28 cellular contexts compared by ENCODE assay signal in the genomic region with DNA sequence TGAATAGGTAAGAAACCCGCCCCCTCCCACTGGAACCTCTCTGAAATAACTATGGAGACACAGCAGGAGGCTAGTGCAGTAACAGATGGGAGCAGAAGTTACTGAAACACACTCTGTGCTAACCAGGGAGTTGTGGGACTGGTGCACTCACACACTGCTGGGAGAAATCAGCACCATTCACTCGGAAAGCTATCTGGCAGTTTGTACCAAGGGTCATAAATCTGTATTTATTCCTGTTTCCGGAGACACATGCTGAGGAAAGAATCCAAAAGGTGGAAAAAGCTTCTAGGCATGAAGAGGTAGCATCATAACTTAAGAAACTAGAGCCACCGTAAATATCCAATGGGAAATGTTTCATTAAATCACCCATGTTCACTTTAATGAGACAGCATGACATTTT. TPM values are rescaled to one million over a fixed set of nuclear protein-coding genes. Genes with fewer than 3 reads are reported as not detected.
DNase-seq lines count a peak whose midpoint lies in the region; ATAC-seq, FAIRE-seq and TF ChIP-seq lines count a peak whose summit lies in the region.
"Had no signal": no experiment of that assay in that cellular context is flagged by ENCODE, and none has a peak within 500 bp of the region (broad histone marks: within the 10 kb centered on the region; RNA-seq: fewer than 3 reads in every experiment).

No MANE protein-coding gene starts in this region.

- DNase-seq in NCI-H2227 (lab: John Stamatoyannopoulos, UW; ENCODE audit: unreplicated experiment) (peak; percentile 5), NCI-H2227 treated with DMSO at 0.1 percent for 48 hours (lab: John Stamatoyannopoulos, UW) (no peak), choroid plexus epithelial cell (ENCODE audit: low read depth) (peak; percentile 2), mucosa of descending colon (peak in 1 of 3 donors; percentile 51), head of caudate nucleus (no peak), urothelium cell line (ENCODE audit: low spot score) (no peak)
- DNase-seq: ACHN; activated CD4-positive, alpha-beta T cell treated with anti-CD3 and anti-CD28 coated beads, Interleukin-2, amount 50 U/mL, for 1 hour; activated naive CD4-positive, alpha-beta T cell treated with anti-CD3 and anti-CD28 coated beads, Interleukin-2, amount 10 ng/mL, durations not matched to agents 7 days and 5 days; amniotic stem cell; mesenchymal stem cell; naive B cell; NCI-H2029; NCI-H510A; occipital lobe; stimulated activated CD4-positive, alpha-beta T cell treated with anti-CD3 and anti-CD28 coated beads, Interleukin-1b, Interleukin-23, amount 100 ng/mL, for 48 hours; uterus; WERI-Rb-1 had no signal

- FAIRE-seq in urothelium cell line (lab: Jason Lieb, UNC) = no peak
- FAIRE-seq: GM12891 had no signal

- no peak for TF ChIP-seq RAD21 in Ishikawa (IDR thresholded peaks at IDR 0.05; ENCODE audit: low read depth)

- TF ChIP-seq CTCF in choroid plexus epithelial cell (conservative IDR thresholded peaks at IDR 0.05; ENCODE audit: low read depth, low read length) (no peak), mucosa of descending colon (IDR thresholded peaks at IDR 0.05) (no peak)

- intact Hi-C loops in mucosa of descending colon (cut with DNase I, micrococcal nuclease) = no loop called here
- intact Hi-C loops in head of caudate nucleus (cut with DNase I) = no loop called here

- peak; percentile 50 for ATAC-seq in mucosa of descending colon
- no peak for ATAC-seq in GM18520 (IDR thresholded peaks at IDR 0.05; ENCODE audit: unreplicated experiment)
- ATAC-seq: activated CD8-positive, alpha-beta memory T cell treated with anti-CD3 and anti-CD28 coated beads, Interleukin-2, amount 10 ng/mL, durations not matched to agents 7 days and 5 days had no signal

- peaks cover 32% of the 10 kb centered on the region for H3K4me1 ChIP-seq in mucosa of descending colon (ENCODE audit: low read depth)
- H3K4me1 ChIP-seq: breast epithelium, uterus had no signal

- TF ChIP-seq EP300 in Ishikawa (IDR thresholded peaks at IDR 0.05; ENCODE audit: borderline replicate concordance) = peak; percentile 68; the same call in 1 of the 2 replicates

- H3K36me3 ChIP-seq in mucosa of descending colon (ENCODE audit: low read depth) = no peaks in the 10 kb centered on the region
- H3K36me3 ChIP-seq: BLaER1, breast epithelium, suprapubic skin, uterus, WERI-Rb-1 had no signal

- no peak overlapping the region for H3K4me3 ChIP-seq in choroid plexus epithelial cell (ENCODE audit: low read depth, low read length)
- H3K4me3 ChIP-seq in mucosa of descending colon = no peak overlapping the region
- H3K4me3 ChIP-seq: BLaER1, breast epithelium, coronary artery, skin epidermis, suprapubic skin, uterus had no signal

- H3K9me3 ChIP-seq in mucosa of descending colon = no peaks in the 10 kb centered on the region
- H3K9me3 ChIP-seq: BLaER1, breast epithelium, suprapubic skin, uterus had no signal

TF ChIP-seq in Ishikawa, 13 proteins besides CTCF, POLR2A, EP300 and RAD21:
- TF ChIP-seq TCF12 (IDR thresholded peaks at IDR 0.05; ENCODE audit: low read depth) (peak; percentile 65), FOXM1 (IDR thresholded peaks at IDR 0.05; ENCODE audit: borderline replicate concordance, low read depth) (peak; percentile 50; the same call in 1 of the 2 replicates), TEAD4 (IDR thresholded peaks at IDR 0.05) (peak; percentile 31), NFIC (IDR thresholded peaks at IDR 0.05) (peak; percentile 32; the same call in 1 of the 2 replicates)
- TF ChIP-seq, protein P1, sequence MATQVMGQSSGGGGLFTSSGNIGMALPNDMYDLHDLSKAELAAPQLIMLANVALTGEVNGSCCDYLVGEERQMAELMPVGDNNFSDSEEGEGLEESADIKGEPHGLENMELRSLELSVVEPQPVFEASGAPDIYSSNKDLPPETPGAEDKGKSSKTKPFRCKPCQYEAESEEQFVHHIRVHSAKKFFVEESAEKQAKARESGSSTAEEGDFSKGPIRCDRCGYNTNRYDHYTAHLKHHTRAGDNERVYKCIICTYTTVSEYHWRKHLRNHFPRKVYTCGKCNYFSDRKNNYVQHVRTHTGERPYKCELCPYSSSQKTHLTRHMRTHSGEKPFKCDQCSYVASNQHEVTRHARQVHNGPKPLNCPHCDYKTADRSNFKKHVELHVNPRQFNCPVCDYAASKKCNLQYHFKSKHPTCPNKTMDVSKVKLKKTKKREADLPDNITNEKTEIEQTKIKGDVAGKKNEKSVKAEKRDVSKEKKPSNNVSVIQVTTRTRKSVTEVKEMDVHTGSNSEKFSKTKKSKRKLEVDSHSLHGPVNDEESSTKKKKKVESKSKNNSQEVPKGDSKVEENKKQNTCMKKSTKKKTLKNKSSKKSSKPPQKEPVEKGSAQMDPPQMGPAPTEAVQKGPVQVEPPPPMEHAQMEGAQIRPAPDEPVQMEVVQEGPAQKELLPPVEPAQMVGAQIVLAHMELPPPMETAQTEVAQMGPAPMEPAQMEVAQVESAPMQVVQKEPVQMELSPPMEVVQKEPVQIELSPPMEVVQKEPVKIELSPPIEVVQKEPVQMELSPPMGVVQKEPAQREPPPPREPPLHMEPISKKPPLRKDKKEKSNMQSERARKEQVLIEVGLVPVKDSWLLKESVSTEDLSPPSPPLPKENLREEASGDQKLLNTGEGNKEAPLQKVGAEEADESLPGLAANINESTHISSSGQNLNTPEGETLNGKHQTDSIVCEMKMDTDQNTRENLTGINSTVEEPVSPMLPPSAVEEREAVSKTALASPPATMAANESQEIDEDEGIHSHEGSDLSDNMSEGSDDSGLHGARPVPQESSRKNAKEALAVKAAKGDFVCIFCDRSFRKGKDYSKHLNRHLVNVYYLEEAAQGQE (IDR thresholded peaks at IDR 0.05; ENCODE audit: low read depth) = peak; percentile 71
- TF ChIP-seq, protein P2, sequence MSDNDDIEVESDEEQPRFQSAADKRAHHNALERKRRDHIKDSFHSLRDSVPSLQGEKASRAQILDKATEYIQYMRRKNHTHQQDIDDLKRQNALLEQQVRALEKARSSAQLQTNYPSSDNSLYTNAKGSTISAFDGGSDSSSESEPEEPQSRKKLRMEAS (IDR thresholded peaks at IDR 0.05) = no peak; the same call in 1 of the 2 replicates

RNA-seq across cellular contexts. Expression of a gene that starts 39.9 kb away (rescaled TPM):
- 10 to 100 TPM; 13.5 to 33.5 (median 24.7) TPM for total RNA-seq in mucosa of descending colon
- total RNA-seq: activated CD8-positive, alpha-beta memory T cell treated with anti-CD3 and anti-CD28 coated beads, Interleukin-2, amount 10 ng/mL, durations not matched to agents 7 days and 5 days; fibroblast of lung had no signal

Comparison
In these comparisons a context has a peak if more than half of its experiments do, and no peak if none do; other contexts are left out.
1. DNase-seq: peak in NCI-H2227 (single experiment) and choroid plexus epithelial cell (single experiment); none in NCI-H2227 treated with DMSO at 0.1 percent for 48 hours (single experiment), head of caudate nucleus (0 of 42) and urothelium cell line (single experiment).